14 cellular contexts compared by ENCODE assay signal in the genomic region with DNA sequence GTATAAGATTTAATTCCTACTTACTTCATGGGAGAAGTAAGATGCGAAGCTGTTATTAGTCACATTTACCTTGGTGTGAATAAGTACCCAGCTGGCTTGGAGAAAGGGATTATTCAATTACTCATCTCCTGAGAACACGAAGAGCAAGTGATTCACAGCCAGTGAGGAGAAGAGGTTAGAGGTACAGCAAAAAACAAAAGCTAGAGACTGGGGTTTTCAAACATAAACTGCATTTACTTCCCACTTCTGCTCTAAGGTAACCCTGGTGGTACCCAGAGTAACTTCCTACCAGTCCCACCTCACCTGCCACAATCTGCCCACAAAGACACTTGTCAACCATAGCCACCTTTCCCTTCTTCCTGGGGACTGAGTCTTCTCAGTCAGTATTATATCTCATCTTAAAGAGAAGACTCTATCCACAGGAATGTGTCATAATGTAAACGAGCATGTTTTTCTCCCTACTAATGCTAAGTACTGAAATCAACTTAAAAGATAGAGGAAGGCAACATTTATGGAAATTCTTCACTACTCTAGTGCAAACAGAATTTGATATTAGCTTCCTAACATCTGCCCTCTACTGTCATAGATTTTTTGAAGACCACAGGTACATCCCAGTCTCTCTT.
A peak's percentile ranks its signal among the peaks of the same experiment; 100 is the strongest.
DNase-seq lines count a peak whose midpoint lies in the region; FAIRE-seq and TF ChIP-seq lines count a peak whose summit lies in the region.
"Had no signal": no experiment of that assay in that cellular context is flagged by ENCODE, and none has a peak within 500 bp of the region (broad histone marks: within the 10 kb centered on the region; RNA-seq: fewer than 3 reads in every experiment).

No MANE protein-coding gene starts in this region.

- peak; percentile 45 for FAIRE-seq in GM19239 (lab: Jason Lieb, UNC)
- FAIRE-seq: islet of Langerhans, K562, pancreas had no signal

- TF ChIP-seq CTCF in AG10803 (conservative IDR thresholded peaks at IDR 0.05; ENCODE audit: low read length) (no peak), fibroblast of pulmonary artery (IDR thresholded peaks at IDR 0.05; ENCODE audit: low read length, missing control alignments) (no peak)

- H3K9me3 Mint-ChIP-seq in activated T-cell treated with anti-CD3 and anti-CD28 coated beads, Interleukin-2, amount 50 U/mL, for 24 hours: no peaks in the 10 kb centered on the region
- H3K9me3 Mint-ChIP-seq: dendritic cell treated with granulocyte-macrophage colony-stimulating factor and Interleukin-4, amounts not matched to agents 40 ng/mL and 50 ng/mL, for 4 days had no signal

- no peaks in the 10 kb centered on the region for H3K36me3 Mint-ChIP-seq in activated T-cell treated with anti-CD3 and anti-CD28 coated beads, Interleukin-2, amount 50 U/mL, for 24 hours (ENCODE audit: low read depth)

- no peak overlapping the region for H3K4me3 ChIP-seq in AG10803 (ENCODE audit: low read length)
- H3K4me3 ChIP-seq in fibroblast of pulmonary artery (replicated peaks; ENCODE audit: low read depth, low read length): no peak overlapping the region
- H3K4me3 ChIP-seq: K562, pancreas had no signal

- DNase-seq in AG10803 (ENCODE audit: low read depth) (peak; percentile 68), GM19239 (ENCODE audit: insufficient read length, low spot score) (no peak), fibroblast of pulmonary artery (ENCODE audit: low read depth) (peak; percentile 65), SW 1271 (lab: John Stamatoyannopoulos, UW) (no peak), inferior parietal cortex (ENCODE audit: extremely low spot score) (no peak), SHP77 treated with DMSO at 0.1 percent for 48 hours (lab: John Stamatoyannopoulos, UW) (no peak), superior temporal gyrus (ENCODE audit: extremely low spot score) (no peak)
- peak; percentile 45 for DNase-seq in activated T-cell treated with anti-CD3 and anti-CD28 coated beads, Interleukin-2, amount 50 U/mL, for 24 hours
- DNase-seq: DMS 273 treated with DMSO at 0.1 percent for 48 hours, NCI-H510A treated with DMSO at 0.1 percent for 48 hours, pancreas had no signal

- H3K4me1 Mint-ChIP-seq in activated T-cell treated with anti-CD3 and anti-CD28 coated beads, Interleukin-2, amount 50 U/mL, for 24 hours (ENCODE audit: low read depth): peaks cover 49% of the 10 kb centered on the region

- H3K4me3 Mint-ChIP-seq in activated T-cell treated with anti-CD3 and anti-CD28 coated beads, Interleukin-2, amount 50 U/mL, for 24 hours: no peak overlapping the region
- H3K4me3 Mint-ChIP-seq: dendritic cell treated with granulocyte-macrophage colony-stimulating factor and Interleukin-4, amounts not matched to agents 40 ng/mL and 50 ng/mL, for 4 days had no signal

- peaks cover 25% of the 10 kb centered on the region for H3K27me3 Mint-ChIP-seq in activated T-cell treated with anti-CD3 and anti-CD28 coated beads, Interleukin-2, amount 50 U/mL, for 24 hours

- peak overlapping the region; percentile 86 for H3K27ac Mint-ChIP-seq in activated T-cell treated with anti-CD3 and anti-CD28 coated beads, Interleukin-2, amount 50 U/mL, for 24 hours
- H3K27ac Mint-ChIP-seq: dendritic cell treated with granulocyte-macrophage colony-stimulating factor and Interleukin-4, amounts not matched to agents 40 ng/mL and 50 ng/mL, for 4 days had no signal

Comparison
In these comparisons a context has a peak if more than half of its experiments do, and no peak if none do; other contexts are left out.
1. DNase-seq: peak in AG10803 (single experiment), activated T-cell treated with anti-CD3 and anti-CD28 coated beads, Interleukin-2, amount 50 U/mL, for 24 hours (single experiment) and fibroblast of pulmonary artery (single experiment); none in GM19239 (single experiment), SW 1271 (0 of 2), inferior parietal cortex (single experiment), SHP77 treated with DMSO at 0.1 percent for 48 hours (single experiment) and superior temporal gyrus (single experiment).